ENCODE assay signal across 8 cellular contexts in the genomic region with DNA sequence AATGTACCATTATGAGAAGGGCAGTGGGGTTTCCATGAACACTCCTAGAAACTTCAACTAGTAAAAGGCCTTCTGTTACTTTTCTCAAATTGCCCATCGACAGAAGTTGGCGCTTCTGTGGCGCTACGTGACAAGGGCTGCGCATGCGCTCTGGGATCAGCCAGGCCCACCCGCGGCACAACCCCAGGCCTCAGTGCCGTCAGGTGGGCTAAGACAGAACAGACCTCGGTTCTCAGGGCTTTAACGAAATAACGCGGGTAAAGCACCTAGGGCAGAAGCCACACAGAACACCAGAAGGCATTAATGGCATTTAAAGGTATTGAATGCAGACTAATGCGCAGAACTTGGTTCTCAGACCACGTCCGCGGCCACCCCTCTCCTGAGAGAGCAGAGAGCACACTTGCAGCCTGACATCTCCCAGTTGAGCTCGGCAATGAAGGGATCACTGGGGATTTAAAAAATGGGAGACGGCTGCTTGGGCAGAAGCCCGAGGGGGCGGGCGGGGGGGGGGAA.
DNase-seq lines count a peak whose midpoint lies in the region; ATAC-seq and TF ChIP-seq lines count a peak whose summit lies in the region.

No MANE protein-coding gene starts in this region.

- DNase-seq in NCI-H345 (lab: John Stamatoyannopoulos, UW) (peak; percentile 60), lower leg skin (ENCODE audit: low spot score in 2 of 2) (peak; percentile 43 to 94), SKM-1 (lab: John Stamatoyannopoulos, UW; ENCODE audit: unreplicated experiment) (no peak)
- peak; percentile 76 for DNase-seq in activated CD4-positive, alpha-beta memory T cell treated with anti-CD3 and anti-CD28 coated beads, Interleukin-2, amount 10 ng/mL, durations not matched to agents 7 days and 5 days
- DNase-seq in stimulated activated CD4-positive, alpha-beta T cell treated with anti-CD3 and anti-CD28 coated beads, Interleukin-4, amount 100 ng/mL, for 48 hours (ENCODE audit: low read depth in 2 of 2): peak; percentile 66 to 70

- 0% methylated on average over 19 to 21 of the region's 22 CpGs for WGBS in lower leg skin, 2 donors

- peaks cover 2% of the 10 kb centered on the region for H3K27me3 Mint-ChIP-seq in activated CD4-positive, alpha-beta memory T cell treated with anti-CD3 and anti-CD28 coated beads, Interleukin-2, amount 10 ng/mL, durations not matched to agents 7 days and 5 days

- H3K9me3 Mint-ChIP-seq in activated CD4-positive, alpha-beta memory T cell treated with anti-CD3 and anti-CD28 coated beads, Interleukin-2, amount 10 ng/mL, durations not matched to agents 7 days and 5 days: no peaks in the 10 kb centered on the region

- H3K9ac ChIP-seq in duodenal mucosa (ENCODE audit: low read depth in 1 of 2, low read length in 2 of 2): peak overlapping the region; percentile 78 to 86

- peaks cover 3% of the 10 kb centered on the region for H3K36me3 Mint-ChIP-seq in activated CD4-positive, alpha-beta memory T cell treated with anti-CD3 and anti-CD28 coated beads, Interleukin-2, amount 10 ng/mL, durations not matched to agents 7 days and 5 days (ENCODE audit: low read depth)

- peak overlapping the region; percentile 88 for H3K27ac Mint-ChIP-seq in activated CD4-positive, alpha-beta memory T cell treated with anti-CD3 and anti-CD28 coated beads, Interleukin-2, amount 10 ng/mL, durations not matched to agents 7 days and 5 days

- peak overlapping the region; percentile 72 for H3K4me3 Mint-ChIP-seq in activated CD4-positive, alpha-beta memory T cell treated with anti-CD3 and anti-CD28 coated beads, Interleukin-2, amount 10 ng/mL, durations not matched to agents 7 days and 5 days

- peaks cover 0 to 5% of the 10 kb centered on the region in 2 donors for H3K4me1 ChIP-seq in duodenal mucosa (ENCODE audit: control insufficient read depth in 1 of 2, insufficient read depth in 2 of 2, low read length in 2 of 2)

- H3K27me3 ChIP-seq in duodenal mucosa (ENCODE audit: control insufficient read depth in 1 of 2, insufficient read depth in 2 of 2, low read length in 2 of 2): no peaks in the 10 kb centered on the region

- intact Hi-C loops in lower leg skin (cut with DNase I; ENCODE audit: low total_unique reads): no loop called here

- peaks cover 21% of the 10 kb centered on the region for H3K4me1 Mint-ChIP-seq in activated CD4-positive, alpha-beta memory T cell treated with anti-CD3 and anti-CD28 coated beads, Interleukin-2, amount 10 ng/mL, durations not matched to agents 7 days and 5 days

- H3K4me3 ChIP-seq in duodenal mucosa (ENCODE audit: low read depth in 1 of 2, low read length in 2 of 2) (peak overlapping the region; percentile 86 to 91), lower leg skin (ENCODE audit: low read depth, poor library complexity, severe bottlenecking) (peak overlapping the region; percentile 34)

- no peaks in the 10 kb centered on the region for H3K9me3 ChIP-seq in duodenal mucosa (ENCODE audit: control insufficient read depth in 1 of 2, low read length in 2 of 2)

- H3K36me3 ChIP-seq in duodenal mucosa (ENCODE audit: control insufficient read depth in 1 of 2, insufficient read depth in 2 of 2, low read length in 2 of 2): no peaks in the 10 kb centered on the region

- ATAC-seq in GM18867 (IDR thresholded peaks at IDR 0.05; ENCODE audit: unreplicated experiment) (peak; percentile 28), HG03064 (IDR thresholded peaks at IDR 0.05; ENCODE audit: low read depth, unreplicated experiment) (peak; percentile 21)

- TF ChIP-seq POLR2A in lower leg skin (IDR thresholded peaks at IDR 0.05): no peak

- CTCF ChIA-PET in activated CD4-positive, alpha-beta memory T cell treated with anti-CD3 and anti-CD28 coated beads, Interleukin-2, amount 10 ng/mL, durations not matched to agents 7 days and 5 days (lab: Charles Lee): interaction anchor here (0.8 to 1.8 kb wide), 6 partner anchors 10 to 392 kb away, joined by 3 to 13 read pairs (median 7); no protein-coding TSS in a partner anchor

- H3K27ac ChIP-seq in duodenal mucosa (ENCODE audit: low read depth, low read length): peak overlapping the region; percentile 77

- TF ChIP-seq CTCF in lower leg skin (IDR thresholded peaks at IDR 0.05): no peak

- POLR2A ChIA-PET in activated CD4-positive, alpha-beta memory T cell treated with anti-CD3 and anti-CD28 coated beads, Interleukin-2, amount 10 ng/mL, durations not matched to agents 7 days and 5 days (lab: Charles Lee): interaction anchor here (1.0 to 2.5 kb wide), 15 partner anchors 10 to 569 kb away, joined by 3 to 15 read pairs (median 5); a partner anchor contains a TSS
